Comparison of ENCODE assay signal across 36 cellular contexts in the genomic region with DNA sequence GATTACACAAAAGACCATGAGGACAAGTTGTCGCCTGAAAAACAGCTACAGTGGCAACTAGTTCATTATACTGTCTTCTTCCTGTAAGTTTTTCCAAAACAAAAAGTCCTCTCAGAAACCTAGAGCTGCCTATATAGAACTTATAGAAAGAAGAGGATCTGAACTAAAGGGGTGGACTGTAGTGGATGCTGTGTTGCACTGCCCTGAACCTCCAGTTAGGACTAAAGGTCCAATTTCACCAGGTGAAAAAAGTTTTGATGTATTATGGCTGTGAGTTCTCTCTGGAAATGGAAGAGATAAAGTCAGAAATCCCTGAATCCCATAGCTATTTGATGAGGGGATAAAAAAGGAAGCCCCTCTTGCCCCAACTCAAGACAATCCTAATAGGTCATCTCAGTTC. TPM values are rescaled to one million over a fixed set of nuclear protein-coding genes. Genes with fewer than 3 reads are reported as not detected.
"Had no signal": no experiment of that assay in that cellular context is flagged by ENCODE, and none has a peak within 500 bp of the region (broad histone marks: within the 10 kb centered on the region; RNA-seq: fewer than 3 reads in every experiment).

No MANE protein-coding gene starts in this region.

- H3K36me3 ChIP-seq: MG63 had no signal

- DNase-seq: Karpas-422, Kasumi-1, MG63, MM.1S, MV-4-11, NCI-H1048, NCI-H1092, NCI-H1092 treated with DMSO at 0.1 percent for 48 hours, NCI-H1105, NCI-H1105 treated with DMSO at 0.1 percent for 48 hours, NCI-H1417, NCI-H1417 treated with DMSO at 0.1 percent for 48 hours, NCI-H1436, NCI-H1436 treated with DMSO at 0.1 percent for 48 hours, NCI-H146, NCI-H1694, NCI-H1694 treated with DMSO at 0.1 percent for 48 hours, NCI-H187, NCI-H187 treated with DMSO at 0.1 percent for 48 hours, NCI-H1930, NCI-H2029, NCI-H2029 treated with DMSO at 0.1 percent for 48 hours, NCI-H2081, NCI-H2081 treated with DMSO at 0.1 percent for 48 hours, NCI-H2107, NCI-H2171, NCI-H2171 treated with DMSO at 0.1 percent for 48 hours, NCI-H2227 treated with DMSO at 0.1 percent for 48 hours, NCI-H226, NCI-H345, NCI-H446 treated with DMSO at 0.1 percent for 48 hours, NCI-H510A, NCI-H510A treated with DMSO at 0.1 percent for 48 hours, NCI-H524 treated with DMSO at 0.1 percent for 48 hours had no signal

- H3K4me3 ChIP-seq: MG63 had no signal

- H3K27me3 ChIP-seq: MG63 had no signal

RNA-seq across cellular contexts. Expression of a gene that starts 56.6 kb away (rescaled TPM):
- total RNA-seq: LHCN-M2, NCI-H460 had no signal
